In genomic region chr3:75655501-75655904, GRCh38 we compare ENCODE assay signal across 30 cellular contexts. TPM values are rescaled to one million over a fixed set of nuclear protein-coding genes. Genes with fewer than 3 reads are reported as not detected.
DNase-seq lines count a peak whose midpoint lies in the region; ATAC-seq and TF ChIP-seq lines count a peak whose summit lies in the region.
"Had no signal": no experiment of that assay in that cellular context is flagged by ENCODE, and none has a peak within 500 bp of the region (broad histone marks: within the 10 kb centered on the region; RNA-seq: fewer than 3 reads in every experiment).

No MANE protein-coding gene starts in this region.

- H3K27ac Mint-ChIP-seq in brain: no peak overlapping the region
- H3K27ac Mint-ChIP-seq: activated CD4-positive, alpha-beta memory T cell treated with anti-CD3 and anti-CD28 coated beads, Interleukin-2, amount 10 ng/mL, durations not matched to agents 7 days and 5 days; activated T-helper 17 cell treated with anti-CD3 and anti-CD28 coated beads, Interleukin-2, amount 50 U/mL, for 72 hours; CD8-positive, alpha-beta memory T cell had no signal

- H3K79me2 ChIP-seq in neural cell (replicated peaks; ENCODE audit: insufficient read depth, low read length): no peaks in the 10 kb centered on the region
- no peaks in the 10 kb centered on the region for H3K79me2 ChIP-seq in Karpas-422 (ENCODE audit: low read length)
- H3K79me2 ChIP-seq in mammary epithelial cell (ENCODE audit: insufficient read depth, low read length): no peaks in the 10 kb centered on the region

- H3K4me1 ChIP-seq in iPS DF 6.9 (ENCODE audit: control insufficient read depth, insufficient read depth, low read length) (peaks cover 2% of the 10 kb centered on the region; the same call in 1 of the 2 replicates), Karpas-422 (ENCODE audit: low read length) (no peaks in the 10 kb centered on the region), lower lobe of right lung (no peaks in the 10 kb centered on the region), mammary epithelial cell (ENCODE audit: insufficient read depth, low read length) (no peaks in the 10 kb centered on the region)
- H3K4me1 ChIP-seq: BE2C, breast epithelium had no signal

- peaks cover 6% of the 10 kb centered on the region for H3K4me1 Mint-ChIP-seq in brain
- H3K4me1 Mint-ChIP-seq: activated CD4-positive, alpha-beta memory T cell treated with anti-CD3 and anti-CD28 coated beads, Interleukin-2, amount 10 ng/mL, durations not matched to agents 7 days and 5 days; activated T-helper 17 cell treated with anti-CD3 and anti-CD28 coated beads, Interleukin-2, amount 50 U/mL, for 72 hours; CD8-positive, alpha-beta memory T cell had no signal

- CTCF ChIA-PET in mammary epithelial cell (lab: Charles Lee; ENCODE audit: low non-redundant PET): no interaction called here

- TF ChIP-seq EP300 in neural cell (conservative IDR thresholded peaks at IDR 0.05; ENCODE audit: poor library complexity, severe bottlenecking): no peak

- H3K4me3 ChIP-seq in H7 (ENCODE audit: insufficient read depth, low read depth, low read length) (peak overlapping the region; percentile 30), iPS DF 6.9 (ENCODE audit: low read length) (peak overlapping the region; percentile 29; the same call in 1 of the 2 replicates), neural cell (ENCODE audit: low read length) (peak overlapping the region; percentile 50), Karpas-422 (ENCODE audit: low read length) (no peak overlapping the region), lower lobe of right lung (no peak overlapping the region), mammary epithelial cell (replicated peaks in 1 of 3; ENCODE audit: insufficient read depth in 1 of 3, low read depth in 2 of 3, low read length in 3 of 3) (no peak overlapping the region)
- H3K4me3 ChIP-seq: breast epithelium, gastroesophageal sphincter, smooth muscle cell, upper lobe of left lung had no signal

- H3K9me3 ChIP-seq in iPS DF 6.9 (ENCODE audit: control insufficient read depth, insufficient read depth, low read length): no peaks in the 10 kb centered on the region
- no peaks in the 10 kb centered on the region for H3K9me3 ChIP-seq in neural cell (ENCODE audit: low read length)
- H3K9me3 ChIP-seq in Karpas-422 (ENCODE audit: low read length): no peaks in the 10 kb centered on the region
- no peaks in the 10 kb centered on the region for H3K9me3 ChIP-seq in lower lobe of right lung
- H3K9me3 ChIP-seq in mammary epithelial cell (replicated peaks; ENCODE audit: insufficient read depth, low read length): no peaks in the 10 kb centered on the region
- H3K9me3 ChIP-seq: BE2C had no signal

- TF ChIP-seq RAD21 in neural cell (conservative IDR thresholded peaks at IDR 0.05): no peak

- BruUV-seq in mammary epithelial cell (replicated peaks; lab: Mats Ljungman, UMichigan): no TSS peak

- ATAC-seq in lower lobe of right lung: no peak
- ATAC-seq: activated T-helper 17 cell treated with anti-CD3 and anti-CD28 coated beads, Interleukin-2, amount 50 U/mL, for 72 hours; gastroesophageal sphincter; left colon had no signal

- peaks cover 0 to 7% (median 5%) of the 10 kb centered on the region in 5 experiments for H3K9me3 Mint-ChIP-seq in brain
- H3K9me3 Mint-ChIP-seq: activated CD4-positive, alpha-beta memory T cell treated with anti-CD3 and anti-CD28 coated beads, Interleukin-2, amount 10 ng/mL, durations not matched to agents 7 days and 5 days; activated T-helper 17 cell treated with anti-CD3 and anti-CD28 coated beads, Interleukin-2, amount 50 U/mL, for 72 hours had no signal

- H3K4me2 ChIP-seq in neural cell (ENCODE audit: low read length) (no peak overlapping the region), Karpas-422 (ENCODE audit: low read depth, low read length, poor library complexity, severe bottlenecking) (no peak overlapping the region), mammary epithelial cell (ENCODE audit: insufficient read depth, low read depth, low read length) (no peak overlapping the region)
- H3K4me2 ChIP-seq: smooth muscle cell had no signal

- intact Hi-C loops in lower lobe of right lung (cut with DNase I) (no loop called here), mammary epithelial cell (cut with micrococcal nuclease) (no loop called here)

- no peaks in the 10 kb centered on the region for H3F3A ChIP-seq in neural cell (ENCODE audit: insufficient read depth, low read length, poor library complexity, severe bottlenecking)

- H3K27ac ChIP-seq in iPS DF 6.9 (ENCODE audit: low read length) (no peak overlapping the region), neural cell (ENCODE audit: low read length) (no peak overlapping the region), Karpas-422 (ENCODE audit: low read length) (no peak overlapping the region), lower lobe of right lung (no peak overlapping the region), mammary epithelial cell (ENCODE audit: insufficient read depth, low read depth, low read length) (no peak overlapping the region)
- H3K27ac ChIP-seq: breast epithelium, gastroesophageal sphincter, upper lobe of left lung had no signal

- no peak overlapping the region for H2AFZ ChIP-seq in neural cell (ENCODE audit: low read depth, low read length)
- no peak overlapping the region for H2AFZ ChIP-seq in Karpas-422 (ENCODE audit: low read length)
- H2AFZ ChIP-seq in mammary epithelial cell (ENCODE audit: low read depth, low read length): no peak overlapping the region

- WGBS in iPS DF 6.9 (ENCODE audit: insufficient coverage, insufficient read length): no CpG with 5 or more reads among the region's 39 CpGs
- WGBS in mammary epithelial cell (ENCODE audit: low coverage, missing lambda C conversion rate): 35% methylated on average over 13 of the region's 39 CpGs

- H4K20me1 ChIP-seq in neural cell (ENCODE audit: insufficient read depth) (no peaks in the 10 kb centered on the region), Karpas-422 (ENCODE audit: insufficient read depth, low read depth, low read length) (no peaks in the 10 kb centered on the region), mammary epithelial cell (ENCODE audit: insufficient read depth, low read length) (no peaks in the 10 kb centered on the region)

- no peaks in the 10 kb centered on the region for H3K9me2 ChIP-seq in neural cell (ENCODE audit: insufficient read depth, low read length)
- H3K9me2 ChIP-seq in Karpas-422 (replicated peaks; ENCODE audit: insufficient read depth, low read length): no peaks in the 10 kb centered on the region

- no peaks in the 10 kb centered on the region for H3K36me3 Mint-ChIP-seq in brain
- H3K36me3 Mint-ChIP-seq: CD8-positive, alpha-beta memory T cell had no signal

- peak overlapping the region in 4 of 5 experiments; percentile 39 to 56 (median 52) for H3K4me3 Mint-ChIP-seq in brain
- H3K4me3 Mint-ChIP-seq: activated CD4-positive, alpha-beta memory T cell treated with anti-CD3 and anti-CD28 coated beads, Interleukin-2, amount 10 ng/mL, durations not matched to agents 7 days and 5 days; activated T-helper 17 cell treated with anti-CD3 and anti-CD28 coated beads, Interleukin-2, amount 50 U/mL, for 72 hours; CD8-positive, alpha-beta memory T cell had no signal

- dilution Hi-C loops in mammary epithelial cell (cut with HindIII; ENCODE audit: low sequenced_read_pairs): no loop called here

- peaks cover 51% of the 10 kb centered on the region for H3K27me3 ChIP-seq in H7 (ENCODE audit: control insufficient read depth, insufficient read depth, low read length)
- H3K27me3 ChIP-seq in iPS DF 6.9 (ENCODE audit: control insufficient read depth, insufficient read depth, low read length): peaks cover 14% of the 10 kb centered on the region
- peaks cover 53% of the 10 kb centered on the region for H3K27me3 ChIP-seq in neural cell (ENCODE audit: insufficient read depth, low read depth, low read length)
- no peaks in the 10 kb centered on the region for H3K27me3 ChIP-seq in Karpas-422 (ENCODE audit: low read length)
- peaks cover 36% of the 10 kb centered on the region for H3K27me3 ChIP-seq in lower lobe of right lung (ENCODE audit: low read depth)
- H3K27me3 ChIP-seq in mammary epithelial cell (ENCODE audit: insufficient read depth, low read length): peaks cover 6% of the 10 kb centered on the region

- no peak for TF ChIP-seq CTCF in brain (conservative IDR thresholded peaks at IDR 0.05)
- TF ChIP-seq CTCF in neural cell (IDR thresholded peaks at IDR 0.05; ENCODE audit: poor library complexity, severe bottlenecking): no peak
- no peak for TF ChIP-seq CTCF in lower lobe of right lung (IDR thresholded peaks at IDR 0.05)
- no peak for TF ChIP-seq CTCF in mammary epithelial cell (conservative IDR thresholded peaks at IDR 0.05 in 1 of 2, IDR thresholded peaks at IDR 0.05 in 1 of 2; ENCODE audit: extremely low read depth in 1 of 2, insufficient read depth in 1 of 2, low read depth in 1 of 2, low read length in 2 of 2)

- H3K36me3 ChIP-seq in H7 (replicated peaks; ENCODE audit: control insufficient read depth, insufficient read depth, low read length) (no peaks in the 10 kb centered on the region), iPS DF 6.9 (ENCODE audit: control insufficient read depth, insufficient read depth, low read length) (no peaks in the 10 kb centered on the region), neural cell (ENCODE audit: insufficient read depth, low read length) (no peaks in the 10 kb centered on the region), Karpas-422 (ENCODE audit: insufficient read depth, low read length) (no peaks in the 10 kb centered on the region), lower lobe of right lung (no peaks in the 10 kb centered on the region), mammary epithelial cell (ENCODE audit: insufficient read depth, low read length) (no peaks in the 10 kb centered on the region)
- H3K36me3 ChIP-seq: BE2C, breast epithelium, gastroesophageal sphincter, upper lobe of left lung had no signal

- H3K27me3 Mint-ChIP-seq in brain: peaks cover 80% of the 10 kb centered on the region

- DNase-seq in H7 (peak; percentile 78), iPS DF 6.9 (ENCODE audit: low read depth, low spot score) (no peak), Karpas-422 (no peak), lower lobe of right lung (no peak), HuH-7 (ENCODE audit: low spot score) (no peak), mammary epithelial cell (no peak)
- DNase-seq: activated CD4-positive, alpha-beta memory T cell treated with anti-CD3 and anti-CD28 coated beads, Interleukin-2, amount 10 ng/mL, durations not matched to agents 7 days and 5 days; activated naive CD4-positive, alpha-beta T cell treated with anti-CD3 and anti-CD28 coated beads, Interleukin-2, amount 50 U/mL, for 16 hours; amniotic stem cell; BE2C; CD8-positive, alpha-beta memory T cell; KG1; left colon; MM.1S; NCI-H2029 treated with DMSO at 0.1 percent for 48 hours; NCI-H69; stimulated activated CD4-positive, alpha-beta T cell treated with anti-CD3 and anti-CD28 coated beads, Interleukin-2, amount 100 ng/mL, for 48 hours; T-helper 1 cell had no signal

- in situ Hi-C loops in mammary epithelial cell (cut with MboI; ENCODE audit: low sequenced_read_pairs in 2 of 2): no loop called here

- no peak overlapping the region for H3K9ac ChIP-seq in neural cell (ENCODE audit: low read length)
- no peak overlapping the region for H3K9ac ChIP-seq in Karpas-422 (ENCODE audit: low read length)
- no peak overlapping the region for H3K9ac ChIP-seq in mammary epithelial cell (ENCODE audit: insufficient read depth, low read length)

RNA-seq across cellular contexts. Expression of gene FRG2C, which starts 8.6 kb away (rescaled TPM):
- total RNA-seq in H7 (2014; rRNA removed; shearing (Covaris generic)): not detected in 2 replicates
- polyA plus RNA-seq in brain (ENCODE audit: insufficient read depth, low read depth, low replicate concordance) (not detected), neural cell (not detected in 2 replicates), mammary epithelial cell (not detected)
- polyA minus RNA-seq in neural cell (not detected in 2 replicates), mammary epithelial cell (not detected)
- total RNA-seq in Karpas-422 (2014; rRNA removed; shearing (Covaris generic); ENCODE audit: low replicate concordance): not detected in 2 replicates
- total RNA-seq in lower lobe of right lung (not detected), mammary epithelial cell (not detected)
- total RNA-seq: activated CD4-positive, alpha-beta memory T cell treated with anti-CD3 and anti-CD28 coated beads, Interleukin-2, amount 10 ng/mL, durations not matched to agents 7 days and 5 days; activated T-helper 17 cell treated with anti-CD3 and anti-CD28 coated beads, Interleukin-2, amount 50 U/mL, for 72 hours; CD8-positive, alpha-beta memory T cell; fibroblast of lung; G401; gastroesophageal sphincter; HT-29; left colon; omental fat pad; smooth muscle cell; subcutaneous adipose tissue; upper lobe of left lung had no signal
- polyA plus RNA-seq: CD8-positive, alpha-beta memory T cell; fibroblast of lung; smooth muscle cell had no signal

Comparison
In these comparisons a context has a peak if more than half of its experiments do, and no peak if none do; other contexts are left out.
1. H3K4me3 ChIP-seq: peak in H7 (single experiment), iPS DF 6.9 (single experiment) and neural cell (single experiment); none in Karpas-422 (single experiment), lower lobe of right lung (single experiment) and mammary epithelial cell (0 of 3).